Comparison of ENCODE assay signal across 16 cellular contexts in genomic region chr7:114973147-114973546, GRCh38. TPM values are rescaled to one million over a fixed set of nuclear protein-coding genes. Genes with fewer than 3 reads are reported as not detected.
DNase-seq lines count a peak whose midpoint lies in the region; ATAC-seq and TF ChIP-seq lines count a peak whose summit lies in the region.
"Had no signal": no experiment of that assay in that cellular context is flagged by ENCODE, and none has a peak within 500 bp of the region (broad histone marks: within the 10 kb centered on the region; RNA-seq: fewer than 3 reads in every experiment).

No MANE protein-coding gene starts in this region.

- no peaks in the 10 kb centered on the region for H3K9me3 Mint-ChIP-seq in chondrocyte (ENCODE audit: low read depth)
- H3K9me3 Mint-ChIP-seq: activated CD4-positive, alpha-beta memory T cell treated with anti-CD3 and anti-CD28 coated beads, Interleukin-2, amount 10 ng/mL, durations not matched to agents 7 days and 5 days; activated T-helper 1 cell treated with anti-CD3 and anti-CD28 coated beads, Interleukin-12 subunit alpha, Interleukin-12 subunit beta, Interleukin-2, Interleukin-4 antibody, amounts not matched to agents 30 ng/mL and 10 ng/mL and 1 ng/mL, durations not matched to agents 14 hours and 24 hours and 36 hours had no signal

- no peak overlapping the region for H3K27ac ChIP-seq in PC-3 (ENCODE audit: low read length)
- H3K27ac ChIP-seq: uterus had no signal

- peaks cover 9% of the 10 kb centered on the region; the same call in 1 of the 2 replicates for H3K4me1 ChIP-seq in PC-3 (ENCODE audit: insufficient read depth, low read length)
- H3K4me1 ChIP-seq: HAP-1 had no signal

- no TSS peak for BruUV-seq in PC-3 (replicated peaks; lab: Mats Ljungman, UMichigan)

- H3K79me2 ChIP-seq in PC-3 (ENCODE audit: low read length): no peaks in the 10 kb centered on the region

- no peaks in the 10 kb centered on the region for H3K36me3 ChIP-seq in PC-3 (ENCODE audit: low read depth, low read length)
- H3K36me3 ChIP-seq: HAP-1, uterus had no signal

- H2AFZ ChIP-seq in PC-3 (ENCODE audit: low read length): no peak overlapping the region

- peak overlapping the region; percentile 36 for H3K27ac Mint-ChIP-seq in chondrocyte (ENCODE audit: unreplicated experiment)
- H3K27ac Mint-ChIP-seq: activated CD4-positive, alpha-beta memory T cell treated with anti-CD3 and anti-CD28 coated beads, Interleukin-2, amount 10 ng/mL, durations not matched to agents 7 days and 5 days; activated T-helper 1 cell treated with anti-CD3 and anti-CD28 coated beads, Interleukin-12 subunit alpha, Interleukin-12 subunit beta, Interleukin-2, Interleukin-4 antibody, amounts not matched to agents 30 ng/mL and 10 ng/mL and 1 ng/mL, durations not matched to agents 14 hours and 24 hours and 36 hours; B cell had no signal

- H3K4me1 Mint-ChIP-seq in chondrocyte (ENCODE audit: low read depth): peaks cover 12% of the 10 kb centered on the region

- POLR2A ChIA-PET in PC-3 (lab: Charles Lee; ENCODE audit: unreplicated experiment): no interaction called here

- H3K9ac ChIP-seq in PC-3 (ENCODE audit: low read length): no peak overlapping the region

- no peaks in the 10 kb centered on the region for H3K9me2 ChIP-seq in PC-3 (replicated peaks; ENCODE audit: low read length)

- no peaks in the 10 kb centered on the region for H3K27me3 ChIP-seq in PC-3 (ENCODE audit: low read length)
- H3K27me3 ChIP-seq: uterus had no signal

- no peak overlapping the region for H3K4me3 ChIP-seq in PC-3 (ENCODE audit: low read length)
- H3K4me3 ChIP-seq: HAP-1, uterus had no signal

- no peaks in the 10 kb centered on the region for H3F3A ChIP-seq in PC-3 (ENCODE audit: low read length, unreplicated experiment)

- no peaks in the 10 kb centered on the region for H4K20me1 ChIP-seq in PC-3 (ENCODE audit: low read length)

- DNase-seq in EL (peak; percentile 33), PC-3 (peak; percentile 40), chondrocyte (ENCODE audit: low spot score) (no peak), kidney tubule cell (ENCODE audit: low spot score) (peak; percentile 49), NCI-H1930 (lab: John Stamatoyannopoulos, UW) (no peak)
- DNase-seq in activated CD4-positive, alpha-beta T cell treated with anti-CD3 and anti-CD28 coated beads, Interleukin-2, amount 50 U/mL, for 48 hours: no peak
- DNase-seq: activated CD4-positive, alpha-beta memory T cell treated with anti-CD3 and anti-CD28 coated beads, Interleukin-2, amount 10 ng/mL, durations not matched to agents 7 days and 5 days; amniotic stem cell; islet precursor cell; stimulated activated naive CD4-positive, alpha-beta T cell treated with Interleukin-2 at 50 U/mL for 16 hours; uterus had no signal

- no peaks in the 10 kb centered on the region for H3K36me3 Mint-ChIP-seq in chondrocyte (ENCODE audit: low read depth)

- H3K27me3 Mint-ChIP-seq in chondrocyte (ENCODE audit: low read depth): no peaks in the 10 kb centered on the region
- H3K27me3 Mint-ChIP-seq: activated CD4-positive, alpha-beta memory T cell treated with anti-CD3 and anti-CD28 coated beads, Interleukin-2, amount 10 ng/mL, durations not matched to agents 7 days and 5 days; B cell had no signal

- ATAC-seq in PC-3: peak; percentile 61
- no peak for ATAC-seq in HG02642 (IDR thresholded peaks at IDR 0.05; ENCODE audit: poor library complexity, unreplicated experiment)
- no peak for ATAC-seq in HG03521 (IDR thresholded peaks at IDR 0.05; ENCODE audit: unreplicated experiment)

- CTCF ChIA-PET in PC-3 (lab: Charles Lee): no interaction called here

- intact Hi-C loops in PC-3 (cut with micrococcal nuclease): no loop called here

- no peak for TF ChIP-seq CTCF in PC-3 (conservative IDR thresholded peaks at IDR 0.05; ENCODE audit: low read depth, low read length)
- no peak for TF ChIP-seq CTCF in chondrocyte (IDR thresholded peaks at IDR 0.05)

- no peaks in the 10 kb centered on the region for H3K9me3 ChIP-seq in PC-3 (ENCODE audit: low read length)
- H3K9me3 ChIP-seq: HAP-1, uterus had no signal

- no peak overlapping the region for H3K4me2 ChIP-seq in PC-3 (ENCODE audit: low read length)

- H3K4me3 Mint-ChIP-seq in chondrocyte (ENCODE audit: unreplicated experiment): no peak overlapping the region
- H3K4me3 Mint-ChIP-seq: activated CD4-positive, alpha-beta memory T cell treated with anti-CD3 and anti-CD28 coated beads, Interleukin-2, amount 10 ng/mL, durations not matched to agents 7 days and 5 days; activated T-helper 1 cell treated with anti-CD3 and anti-CD28 coated beads, Interleukin-12 subunit alpha, Interleukin-12 subunit beta, Interleukin-2, Interleukin-4 antibody, amounts not matched to agents 30 ng/mL and 10 ng/mL and 1 ng/mL, durations not matched to agents 14 hours and 24 hours and 36 hours; B cell had no signal

RNA-seq across cellular contexts. Expression of gene MDFIC, which starts 51.3 kb away (rescaled TPM):
- total RNA-seq in PC-3 (2014; rRNA removed): 31.6 and 33.9 TPM in 2 replicates
- total RNA-seq in chondrocyte: 12.7 to 24.6 TPM (median 15.6 TPM) in 3 replicates

Comparison
In these comparisons a context has a peak if more than half of its experiments do, and no peak if none do; other contexts are left out.
1. DNase-seq: peak in EL (single experiment), PC-3 (single experiment) and kidney tubule cell (single experiment); none in chondrocyte (single experiment), NCI-H1930 (0 of 2) and activated CD4-positive, alpha-beta T cell treated with anti-CD3 and anti-CD28 coated beads, Interleukin-2, amount 50 U/mL, for 48 hours (0 of 2).